Comparison of ENCODE assay signal across 22 cellular contexts in the genomic region with DNA sequence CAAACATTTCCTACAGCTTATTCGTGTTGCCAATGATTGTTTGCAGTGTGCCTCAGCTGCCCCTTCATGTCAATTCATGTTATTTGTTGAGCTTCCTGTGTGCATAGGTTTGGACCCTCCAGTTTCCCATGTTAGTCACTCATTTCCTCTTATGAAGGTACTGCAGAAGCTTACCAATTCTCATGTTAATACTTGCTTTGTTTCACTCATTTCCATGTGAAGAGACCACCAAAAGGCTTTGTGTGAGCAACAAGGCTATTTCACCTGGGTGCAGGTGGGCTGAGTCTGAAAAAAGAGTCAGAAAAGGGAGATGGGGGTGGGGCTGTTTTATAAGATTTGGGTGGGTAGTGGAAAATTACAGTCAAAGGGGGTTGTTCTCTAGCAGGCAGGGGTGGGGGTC.
"Had no signal": no experiment of that assay in that cellular context is flagged by ENCODE, and none has a peak within 500 bp of the region (broad histone marks: within the 10 kb centered on the region; RNA-seq: fewer than 3 reads in every experiment).

No MANE protein-coding gene starts in this region.

- H3K9me3 ChIP-seq: MG63, SK-N-SH had no signal

- DNase-seq: IMR-90, Karpas-422, KG1, MG63, NCI-H1092, NCI-H1105 treated with DMSO at 0.1 percent for 48 hours, NCI-H1417 treated with DMSO at 0.1 percent for 48 hours, NCI-H146, NCI-H1694 treated with DMSO at 0.1 percent for 48 hours, NCI-H1930, NCI-H2081, NCI-H2107, NCI-H2227 treated with DMSO at 0.1 percent for 48 hours, NCI-H524, NCI-H69, NCI-H774, Right ventricle myocardium superior, RPMI8226, SK-N-SH, SW 1271 had no signal

- H3K4me3 ChIP-seq: MG63 had no signal

- H3K36me3 ChIP-seq: MG63 had no signal

- H3K4me2 ChIP-seq: SK-N-SH had no signal

- H3K9ac ChIP-seq: SK-N-SH had no signal

- FAIRE-seq: HepG2, RCC 7860 had no signal

- H3K27me3 ChIP-seq: MG63 had no signal
